19 cellular contexts compared by ENCODE assay signal in the genomic region with DNA sequence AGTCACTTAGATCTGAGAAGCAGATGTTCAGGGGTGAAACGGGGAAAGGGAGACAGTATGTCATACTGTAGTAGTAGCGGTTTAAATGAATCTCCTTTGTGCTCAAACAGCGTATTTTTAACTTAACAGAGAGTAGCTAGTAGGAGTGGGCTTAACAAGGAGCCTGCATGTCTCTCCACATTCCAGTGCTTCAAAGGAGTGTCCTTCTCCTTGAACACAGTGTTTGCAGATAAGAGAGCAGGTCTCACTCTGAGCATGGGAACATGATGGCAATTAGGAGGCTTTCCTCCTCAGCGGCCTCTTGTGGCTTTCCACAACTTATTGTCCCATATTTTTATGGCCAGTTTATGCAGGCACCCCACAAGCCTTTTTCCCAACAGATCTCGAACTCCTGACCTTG. TPM values are rescaled to one million over a fixed set of nuclear protein-coding genes. Genes with fewer than 3 reads are reported as not detected.
A peak's percentile ranks its signal among the peaks of the same experiment; 100 is the strongest.
DNase-seq lines count a peak whose midpoint lies in the region; ATAC-seq and TF ChIP-seq lines count a peak whose summit lies in the region.
"Had no signal": no experiment of that assay in that cellular context is flagged by ENCODE, and none has a peak within 500 bp of the region (broad histone marks: within the 10 kb centered on the region; RNA-seq: fewer than 3 reads in every experiment).

No MANE protein-coding gene starts in this region.

- POLR2A ChIA-PET in A673 (lab: Charles Lee; ENCODE audit: low non-redundant PET), result no interaction called here

- intact Hi-C loops in dendritic cell treated with granulocyte-macrophage colony-stimulating factor and Interleukin-4, amounts not matched to agents 40 ng/mL and 50 ng/mL, for 4 days (cut with micrococcal nuclease), result no loop called here
- intact Hi-C loops in A673 (cut with micrococcal nuclease; ENCODE audit: unreplicated experiment) (no loop called here), uterus (cut with DNase I; ENCODE audit: low total_unique reads) (no loop called here)

- H3K4me3 ChIP-seq in A673 (ENCODE audit: low read depth, low read length, poor library complexity, severe bottlenecking) (no peak overlapping the region), uterus (no peak overlapping the region)
- H3K4me3 ChIP-seq: A549; BLaER1 treated with 17β-estradiol and CSF1 and Interleukin-3, amounts not matched to agents 10 nM and 100 nM had no signal

- CTCF ChIA-PET in A673 (lab: Charles Lee), result no interaction called here

- H3K27me3 ChIP-seq in A673 (replicated peaks; ENCODE audit: insufficient read depth, low read depth, low read length, poor library complexity) (no peaks in the 10 kb centered on the region), uterus (no peaks in the 10 kb centered on the region)
- H3K27me3 ChIP-seq: BLaER1 treated with 17β-estradiol and CSF1 and Interleukin-3, amounts not matched to agents 10 nM and 100 nM had no signal

- no peak overlapping the region for H3K4me3 Mint-ChIP-seq in dendritic cell treated with granulocyte-macrophage colony-stimulating factor and Interleukin-4, amounts not matched to agents 40 ng/mL and 50 ng/mL, for 4 days
- no peak overlapping the region for H3K4me3 Mint-ChIP-seq in mesothelial cell of epicardium
- no peak overlapping the region for H3K4me3 Mint-ChIP-seq in T-helper 17 cell
- H3K4me3 Mint-ChIP-seq: CD4-positive, CD25-positive, alpha-beta regulatory T cell; HFFc6 had no signal

- no peak for TF ChIP-seq POLR2A in uterus (IDR thresholded peaks at IDR 0.05)

- no peaks in the 10 kb centered on the region for H3K9me3 ChIP-seq in A673 (ENCODE audit: low read depth, low read length, poor library complexity, severe bottlenecking)
- H3K9me3 ChIP-seq in T-helper 17 cell (ENCODE audit: control insufficient read depth, low read length, poor library complexity, severe bottlenecking), result no peaks in the 10 kb centered on the region
- no peaks in the 10 kb centered on the region for H3K9me3 ChIP-seq in uterus
- H3K9me3 ChIP-seq: A549 had no signal

- TF ChIP-seq CTCF in mesothelial cell of epicardium (IDR thresholded peaks at IDR 0.05; ENCODE audit: unreplicated experiment) (no peak), A673 (conservative IDR thresholded peaks at IDR 0.05; ENCODE audit: low read depth, low read length) (no peak), uterus (IDR thresholded peaks at IDR 0.05) (no peak)

- H3K4me1 ChIP-seq in A673 (ENCODE audit: insufficient read depth, low read length, poor library complexity, severe bottlenecking), result peaks cover 5% of the 10 kb centered on the region
- H3K4me1 ChIP-seq in uterus, result no peaks in the 10 kb centered on the region
- H3K4me1 ChIP-seq: A549 had no signal

- H3K9me3 Mint-ChIP-seq in dendritic cell treated with granulocyte-macrophage colony-stimulating factor and Interleukin-4, amounts not matched to agents 40 ng/mL and 50 ng/mL, for 4 days, result no peaks in the 10 kb centered on the region
- H3K9me3 Mint-ChIP-seq in mesothelial cell of epicardium, result peaks cover 7% of the 10 kb centered on the region
- H3K9me3 Mint-ChIP-seq: HFFc6 had no signal

- BruUV-seq in A673 (replicated peaks; lab: Mats Ljungman, UMichigan), result no TSS peak

- H3K36me3 Mint-ChIP-seq in dendritic cell treated with granulocyte-macrophage colony-stimulating factor and Interleukin-4, amounts not matched to agents 40 ng/mL and 50 ng/mL, for 4 days (ENCODE audit: low read depth), result peaks cover 6% of the 10 kb centered on the region
- H3K36me3 Mint-ChIP-seq in mesothelial cell of epicardium (peaks cover 6% of the 10 kb centered on the region), T-helper 17 cell (ENCODE audit: low read depth) (peaks cover 2% of the 10 kb centered on the region)
- H3K36me3 Mint-ChIP-seq: CD4-positive, CD25-positive, alpha-beta regulatory T cell had no signal

- ATAC-seq in T-helper 17 cell, result no peak
- ATAC-seq: A549 had no signal

- H3K4me1 Mint-ChIP-seq in dendritic cell treated with granulocyte-macrophage colony-stimulating factor and Interleukin-4, amounts not matched to agents 40 ng/mL and 50 ng/mL, for 4 days (ENCODE audit: low read depth), result peaks cover 36% of the 10 kb centered on the region
- H3K4me1 Mint-ChIP-seq in mesothelial cell of epicardium, result peaks cover 7% of the 10 kb centered on the region
- H3K4me1 Mint-ChIP-seq in T-helper 17 cell, result no peaks in the 10 kb centered on the region
- H3K4me1 Mint-ChIP-seq: CD4-positive, CD25-positive, alpha-beta regulatory T cell had no signal

- H3K27me3 Mint-ChIP-seq in dendritic cell treated with granulocyte-macrophage colony-stimulating factor and Interleukin-4, amounts not matched to agents 40 ng/mL and 50 ng/mL, for 4 days, result no peaks in the 10 kb centered on the region
- H3K27me3 Mint-ChIP-seq in mesothelial cell of epicardium (ENCODE audit: low read depth) (no peaks in the 10 kb centered on the region), T-helper 17 cell (peaks cover 6% of the 10 kb centered on the region)

- DNase-seq in ELF-1 (ENCODE audit: low read depth, low spot score) (peak; percentile 14), mesothelial cell of epicardium (ENCODE audit: low spot score in 2 of 2, unreplicated experiment in 2 of 2) (no peak), A673 (ENCODE audit: low spot score) (no peak), dedifferentiated amniotic fluid mesenchymal stem cell (ENCODE audit: extremely low spot score) (no peak), T-helper 17 cell (no peak), uterus (no peak)
- DNase-seq: Calu3; CD4-positive, CD25-positive, alpha-beta regulatory T cell; DMS153; DMS79 treated with DMSO at 0.1 percent for 48 hours; EL; GDM1; HCEC 1CT; HFFc6 had no signal

- H3K27ac ChIP-seq in A673 (ENCODE audit: low read depth, low read length, poor library complexity, severe bottlenecking), result no peak overlapping the region
- no peak overlapping the region for H3K27ac ChIP-seq in uterus
- H3K27ac ChIP-seq: A549; BLaER1 treated with 17β-estradiol and CSF1 and Interleukin-3, amounts not matched to agents 10 nM and 100 nM had no signal

- no peaks in the 10 kb centered on the region for H3K36me3 ChIP-seq in A673 (ENCODE audit: insufficient read depth, low read length, poor library complexity, severe bottlenecking)
- no peaks in the 10 kb centered on the region for H3K36me3 ChIP-seq in uterus
- H3K36me3 ChIP-seq: BLaER1 treated with 17β-estradiol and CSF1 and Interleukin-3, amounts not matched to agents 10 nM and 100 nM had no signal

- H3K27ac Mint-ChIP-seq in dendritic cell treated with granulocyte-macrophage colony-stimulating factor and Interleukin-4, amounts not matched to agents 40 ng/mL and 50 ng/mL, for 4 days, result peak overlapping the region; percentile 17
- peak overlapping the region; percentile 77 for H3K27ac Mint-ChIP-seq in mesothelial cell of epicardium
- H3K27ac Mint-ChIP-seq in T-helper 17 cell, result no peak overlapping the region
- H3K27ac Mint-ChIP-seq: CD4-positive, CD25-positive, alpha-beta regulatory T cell; HFFc6 had no signal

RNA-seq across cellular contexts. Expression of gene TVP23A, which starts 29.9 kb away (rescaled TPM):
- total RNA-seq in mesothelial cell of epicardium (9.5 to 9.9 TPM (median 9.8 TPM) in 3 replicates), A673 (2021) (not detected in 2 replicates), T-helper 17 cell (not detected), uterus (1 to 10 TPM in 2 of 4 donors, under 1 TPM in 1, not detected in 1; 0.29 to 8.0 (median 7.6) TPM)
- total RNA-seq: H4, HFFc6, HT1080 had no signal

RNA-seq across cellular contexts. Expression of gene NUBP1, which starts 45.0 kb away (rescaled TPM):
- 18.1 to 23.0 TPM (median 20.5 TPM) in 3 replicates for total RNA-seq in mesothelial cell of epicardium
- 22.9 and 25.2 TPM in 2 replicates for total RNA-seq in A673 (2021)
- 10 to 100 TPM; 19.2 to 21.0 TPM for total RNA-seq in T-helper 17 cell
- total RNA-seq in uterus, result 10 to 100 TPM; 13.8 to 46.2 (median 26.7) TPM
